Comparison of ENCODE assay signal across 20 cellular contexts in genomic region chr3:143328459-143328858, GRCh38.
DNase-seq lines count a peak whose midpoint lies in the region; ATAC-seq, FAIRE-seq and TF ChIP-seq lines count a peak whose summit lies in the region.
"Had no signal": no experiment of that assay in that cellular context is flagged by ENCODE, and none has a peak within 500 bp of the region (broad histone marks: within the 10 kb centered on the region; RNA-seq: fewer than 3 reads in every experiment).

No MANE protein-coding gene starts in this region.

- H3K36me3 Mint-ChIP-seq in glutamatergic neuron (ENCODE audit: unreplicated experiment), result no peaks in the 10 kb centered on the region
- H3K36me3 Mint-ChIP-seq: CD8-positive, alpha-beta T cell had no signal

- H3K36me3 ChIP-seq in K562 (ENCODE audit: control insufficient read depth, insufficient read depth, low read length) (no peaks in the 10 kb centered on the region), upper lobe of left lung (no peaks in the 10 kb centered on the region)
- H3K36me3 ChIP-seq: gastrocnemius medialis, thoracic aorta had no signal

- H3K79me2 ChIP-seq in K562 (ENCODE audit: control insufficient read depth, insufficient read depth, low read length), result no peaks in the 10 kb centered on the region
- H3K79me2 ChIP-seq: parathyroid adenoma had no signal

- no peak overlapping the region for H3K4me3 ChIP-seq in HFF-Myc (replicated peaks; ENCODE audit: low read depth, low read length)
- H3K4me3 ChIP-seq in K562, result no peak overlapping the region
- H3K4me3 ChIP-seq in upper lobe of left lung, result no peak overlapping the region
- H3K4me3 ChIP-seq: gastrocnemius medialis, thoracic aorta had no signal

- no peaks in the 10 kb centered on the region for H4K20me1 ChIP-seq in K562 (replicated peaks; ENCODE audit: control insufficient read depth, insufficient read depth, low read length)

- no peak overlapping the region; the same call in 1 of the 2 replicates for H3K4me2 ChIP-seq in K562 (ENCODE audit: insufficient read depth, low read length)

- POLR2A ChIA-PET in K562 (lab: Yijun Ruan, JAX), result no interaction called here

- peak; percentile 42 for FAIRE-seq in K562 (lab: Jason Lieb, UNC)

- peaks cover 8% of the 10 kb centered on the region for H3K27me3 Mint-ChIP-seq in glutamatergic neuron (ENCODE audit: unreplicated experiment)
- H3K27me3 Mint-ChIP-seq: activated CD4-positive, alpha-beta T cell treated with anti-CD3 and anti-CD28 coated beads, Interleukin-2, amount 10 ng/mL, durations not matched to agents 7 days and 5 days; stimulated activated memory B cell treated with anti-CD40 and anti-IgM and Interleukin-4, amounts not matched to agents 10 μg/mL and 1 μg/mL and 100 μg/mL, for 72 hours had no signal

- intact Hi-C loops in K562 (cut with micrococcal nuclease), result loop anchor here (1.0 kb wide), 1 partner anchor 203 kb away; no protein-coding TSS in a partner anchor

- peaks cover 40% of the 10 kb centered on the region for H3K4me1 Mint-ChIP-seq in glutamatergic neuron (ENCODE audit: low read depth, unreplicated experiment)
- H3K4me1 Mint-ChIP-seq: activated CD4-positive, alpha-beta T cell treated with anti-CD3 and anti-CD28 coated beads, Interleukin-2, amount 10 ng/mL, durations not matched to agents 7 days and 5 days had no signal

- in situ Hi-C loops in K562 (cut with MboI), result no loop called here

- WGBS in K562 (ENCODE audit: insufficient coverage, low coverage, missing lambda C conversion rate), result 23% methylated on average over 5 of the region's 5 CpGs
- WGBS in upper lobe of left lung, 2 donors, result 78 to 89% methylated on average over 5 of the region's 5 CpGs

- ATAC-seq in K562 (peak; percentile 84), upper lobe of left lung (ENCODE audit: low FRiP score in 2 of 2) (no peak)
- ATAC-seq in activated CD4-positive, CD25-positive, alpha-beta regulatory T cell treated with anti-CD3 and anti-CD28 coated beads, Interleukin-2, amount 50 U/mL, for 24 hours, result no peak
- ATAC-seq: CD8-positive, alpha-beta T cell; gastrocnemius medialis; stimulated activated memory B cell treated with anti-CD40 and anti-IgM and Interleukin-4, amounts not matched to agents 10 μg/mL and 1 μg/mL and 100 μg/mL, for 72 hours had no signal

- H3K27ac ChIP-seq in K562 (ENCODE audit: extremely low read depth, low read depth, low read length), result no peak overlapping the region
- H3K27ac ChIP-seq in upper lobe of left lung, result no peak overlapping the region
- H3K27ac ChIP-seq: gastrocnemius medialis, parathyroid adenoma, thoracic aorta had no signal

- no peak overlapping the region for H3K9ac ChIP-seq in K562 (ENCODE audit: insufficient read depth in 1 of 2, low read depth in 2 of 2, low read length in 2 of 2)
- H3K9ac ChIP-seq: parathyroid adenoma had no signal

- H3K9me1 ChIP-seq in K562 (ENCODE audit: control insufficient read depth, insufficient read depth, low read length), result no peaks in the 10 kb centered on the region

- peak overlapping the region; percentile 78 for H2AFZ ChIP-seq in K562 (ENCODE audit: low read depth, low read length)
- H2AFZ ChIP-seq: parathyroid adenoma had no signal

- no peaks in the 10 kb centered on the region for H3K27me3 ChIP-seq in K562 (ENCODE audit: control insufficient read depth in 2 of 2, insufficient read depth in 2 of 2, low read length in 2 of 2)
- no peaks in the 10 kb centered on the region for H3K27me3 ChIP-seq in upper lobe of left lung
- H3K27me3 ChIP-seq: gastrocnemius medialis had no signal

- H3K27ac Mint-ChIP-seq in glutamatergic neuron (ENCODE audit: unreplicated experiment), result peak overlapping the region; percentile 79
- H3K27ac Mint-ChIP-seq: activated CD4-positive, alpha-beta T cell treated with anti-CD3 and anti-CD28 coated beads, Interleukin-2, amount 10 ng/mL, durations not matched to agents 7 days and 5 days; CD8-positive, alpha-beta T cell; H9; stimulated activated memory B cell treated with anti-CD40 and anti-IgM and Interleukin-4, amounts not matched to agents 10 μg/mL and 1 μg/mL and 100 μg/mL, for 72 hours had no signal

- CTCF ChIA-PET in K562 (lab: Yijun Ruan, JAX; ENCODE audit: low intra/inter-chr PET ratio), result no interaction called here

- DNase-seq in AG09319 (ENCODE audit: extremely low read depth, low read depth) (peak; percentile 22), HFF-Myc (ENCODE audit: extremely low read depth, low read depth) (peak; percentile 42), K562 (ENCODE audit: extremely low read depth in 1 of 4, low spot score in 3 of 4) (peak in 3 of 4 experiments; percentile 22 to 37 (median 29)), glutamatergic neuron (no peak), AML-193 (lab: John Stamatoyannopoulos, UW) (no peak), Ammon's horn (ENCODE audit: low spot score) (no peak), upper lobe of left lung (no peak)
- DNase-seq: activated CD4-positive, alpha-beta T cell treated with anti-CD3 and anti-CD28 coated beads, Interleukin-2, amount 10 ng/mL, durations not matched to agents 7 days and 5 days; CD8-positive, alpha-beta T cell; gastrocnemius medialis; H9; kidney glomerular epithelial cell; NCI-H1417 treated with DMSO at 0.1 percent for 48 hours; NCI-H2171; NCI-H524 treated with DMSO at 0.1 percent for 48 hours; SHP77 treated with DMSO at 0.1 percent for 48 hours had no signal

- no peak for TF ChIP-seq EP300 in K562 (IDR thresholded peaks at IDR 0.05; ENCODE audit: low read length)
- TF ChIP-seq EP300 in upper lobe of left lung (IDR thresholded peaks at IDR 0.05), result no peak

- TF ChIP-seq CTCF in AG09319 (IDR thresholded peaks at IDR 0.05; ENCODE audit: low read depth, low read length) (peak; percentile 16), HFF-Myc (IDR thresholded peaks at IDR 0.05; ENCODE audit: low read depth, low read length, missing control alignments) (peak; percentile 33), K562 (IDR thresholded peaks at IDR 0.05 in 2 of 3, conservative IDR thresholded peaks at IDR 0.05 in 1 of 3; ENCODE audit: insufficient read depth in 2 of 3, low read depth in 1 of 3, low read length in 3 of 3) (peak; percentile 35 to 63 (median 45); a peak in 5 of 6 replicates), glutamatergic neuron (IDR thresholded peaks at IDR 0.05; ENCODE audit: partially characterized antibody, unreplicated experiment) (peak; percentile 20), upper lobe of left lung (IDR thresholded peaks at IDR 0.05) (no peak)

- peaks cover 0 to 8% of the 10 kb centered on the region in 2 experiments; a peak in 3 of 5 replicates for H3K4me1 ChIP-seq in K562 (replicated peaks in 1 of 2; ENCODE audit: control insufficient read depth in 2 of 2, insufficient read depth in 2 of 2, low read length in 2 of 2)
- no peaks in the 10 kb centered on the region for H3K4me1 ChIP-seq in upper lobe of left lung
- H3K4me1 ChIP-seq: gastrocnemius medialis, parathyroid adenoma had no signal

- H3K4me3 Mint-ChIP-seq in glutamatergic neuron (ENCODE audit: unreplicated experiment), result no peak overlapping the region
- H3K4me3 Mint-ChIP-seq: activated CD4-positive, alpha-beta T cell treated with anti-CD3 and anti-CD28 coated beads, Interleukin-2, amount 10 ng/mL, durations not matched to agents 7 days and 5 days; CD8-positive, alpha-beta T cell; H9; stimulated activated memory B cell treated with anti-CD40 and anti-IgM and Interleukin-4, amounts not matched to agents 10 μg/mL and 1 μg/mL and 100 μg/mL, for 72 hours had no signal

- no peak for TF ChIP-seq POLR2A in K562 (conservative IDR thresholded peaks at IDR 0.05)
- no peak for TF ChIP-seq POLR2A in upper lobe of left lung (IDR thresholded peaks at IDR 0.05)

- BruUV-seq in K562 (replicated peaks; lab: Mats Ljungman, UMichigan), result no TSS peak

- peak in 1 of 2 experiments; percentile 43; a peak in 2 of 4 replicates for TF ChIP-seq RAD21 in K562 (CRISPR knock-in tag; conservative IDR thresholded peaks at IDR 0.05 in 1 of 2, IDR thresholded peaks at IDR 0.05 in 1 of 2)

- H3K9me3 ChIP-seq in K562 (replicated peaks; ENCODE audit: control insufficient read depth, insufficient read depth, low read depth, low read length) (no peaks in the 10 kb centered on the region), upper lobe of left lung (no peaks in the 10 kb centered on the region)
- H3K9me3 ChIP-seq: gastrocnemius medialis, thoracic aorta had no signal

- peaks cover 9% of the 10 kb centered on the region for H3K9me3 Mint-ChIP-seq in glutamatergic neuron (ENCODE audit: unreplicated experiment)
- H3K9me3 Mint-ChIP-seq: activated CD4-positive, alpha-beta T cell treated with anti-CD3 and anti-CD28 coated beads, Interleukin-2, amount 10 ng/mL, durations not matched to agents 7 days and 5 days; CD8-positive, alpha-beta T cell; H9; stimulated activated memory B cell treated with anti-CD40 and anti-IgM and Interleukin-4, amounts not matched to agents 10 μg/mL and 1 μg/mL and 100 μg/mL, for 72 hours had no signal

TF ChIP-seq in K562, 482 proteins besides CTCF, POLR2A, EP300 and RAD21:
- TF ChIP-seq CBFA2T3 (IDR thresholded peaks at IDR 0.05), result peak; percentile 31; the same call in 1 of the 2 replicates
- 0 out of 4 replicates have a peak, but pooled peaks of 1 of the 2 experiments have one; percentile 35 for TF ChIP-seq FOXK2 (conservative IDR thresholded peaks at IDR 0.05 in 1 of 2, IDR thresholded peaks at IDR 0.05 in 1 of 2; ENCODE audit: low read depth in 2 of 2)
- TF ChIP-seq DDX20 (tag; IDR thresholded peaks at IDR 0.05; ENCODE audit: low read depth), result no peak
- no peak for TF ChIP-seq NR2C2 (CRISPR knock-in tag; IDR thresholded peaks at IDR 0.05)
- TF ChIP-seq NR2C2 (tag; IDR thresholded peaks at IDR 0.05), result peak; percentile 28; the same call in 1 of the 2 replicates
- peak; percentile 68 for TF ChIP-seq NR2C1 (IDR thresholded peaks at IDR 0.05)
- TF ChIP-seq NR2C1 (tag; IDR thresholded peaks at IDR 0.05), result 0 out of 2 replicates have a peak, but pooled peaks have one; percentile 33
- no peak for TF ChIP-seq ELF2 (CRISPR knock-in tag; IDR thresholded peaks at IDR 0.05)

Comparison
In these comparisons a context has a peak if more than half of its experiments do, and no peak if none do; other contexts are left out.
1. DNase-seq: peak in AG09319 (single experiment), HFF-Myc (single experiment) and K562 (3 of 4); none in glutamatergic neuron (single experiment), AML-193 (0 of 2), Ammon's horn (single experiment) and upper lobe of left lung (0 of 2).
2. CTCF ChIP-seq: peak in AG09319 (single experiment), HFF-Myc (single experiment), K562 (3 of 3) and glutamatergic neuron (single experiment); none in upper lobe of left lung (0 of 6).